ENCODE assay signal across 2 cellular contexts in the genomic region with DNA sequence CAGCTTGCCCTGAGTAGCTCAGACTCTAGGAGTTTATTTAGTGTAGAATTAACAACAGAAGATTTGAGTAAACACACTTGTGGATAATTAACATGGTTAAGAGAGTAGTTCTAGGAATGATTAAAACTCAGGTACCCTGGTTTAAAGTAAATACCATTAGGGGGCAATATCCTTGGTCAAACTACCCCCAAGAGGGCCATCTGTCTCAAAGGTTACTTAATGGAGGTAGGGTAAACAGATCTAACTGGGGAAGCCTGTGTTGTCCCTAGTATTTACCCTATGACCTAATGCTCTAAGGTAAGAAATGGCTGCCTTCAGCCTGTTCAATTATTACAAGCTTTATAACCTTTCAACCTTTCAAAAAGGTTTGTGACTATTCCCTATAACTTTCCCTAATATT.
TF ChIP-seq lines count a peak whose summit lies in the region.

No MANE protein-coding gene starts in this region.

TF ChIP-seq in WTC11, 78 proteins besides CTCF, POLR2A, EP300 and RAD21:
- TF ChIP-seq JUN (CRISPR knock-in tag; IDR thresholded peaks at IDR 0.05) (no peak), NR2C2 (CRISPR knock-in tag; IDR thresholded peaks at IDR 0.05) (no peak), SMAD4 (CRISPR knock-in tag; IDR thresholded peaks at IDR 0.05) (no peak), ZNF121 (CRISPR knock-in tag; IDR thresholded peaks at IDR 0.05) (no peak), RORB (CRISPR knock-in tag; IDR thresholded peaks at IDR 0.05) (no peak), HMGA2 (CRISPR knock-in tag; IDR thresholded peaks at IDR 0.05) (no peak), MXD4 (CRISPR knock-in tag; IDR thresholded peaks at IDR 0.05; ENCODE audit: borderline replicate concordance) (no peak), ETV6 (CRISPR knock-in tag; IDR thresholded peaks at IDR 0.05) (no peak), IRF2 (CRISPR knock-in tag; IDR thresholded peaks at IDR 0.05; ENCODE audit: borderline replicate concordance, low read depth) (no peak), ZNF532 (CRISPR knock-in tag; IDR thresholded peaks at IDR 0.05; ENCODE audit: borderline replicate concordance) (no peak), ELF4 (CRISPR knock-in tag; IDR thresholded peaks at IDR 0.05; ENCODE audit: low read depth) (no peak), GABPB1 (CRISPR knock-in tag; IDR thresholded peaks at IDR 0.05) (no peak), TP53 (CRISPR knock-in tag; IDR thresholded peaks at IDR 0.05) (no peak)
- TF ChIP-seq, protein P1, sequence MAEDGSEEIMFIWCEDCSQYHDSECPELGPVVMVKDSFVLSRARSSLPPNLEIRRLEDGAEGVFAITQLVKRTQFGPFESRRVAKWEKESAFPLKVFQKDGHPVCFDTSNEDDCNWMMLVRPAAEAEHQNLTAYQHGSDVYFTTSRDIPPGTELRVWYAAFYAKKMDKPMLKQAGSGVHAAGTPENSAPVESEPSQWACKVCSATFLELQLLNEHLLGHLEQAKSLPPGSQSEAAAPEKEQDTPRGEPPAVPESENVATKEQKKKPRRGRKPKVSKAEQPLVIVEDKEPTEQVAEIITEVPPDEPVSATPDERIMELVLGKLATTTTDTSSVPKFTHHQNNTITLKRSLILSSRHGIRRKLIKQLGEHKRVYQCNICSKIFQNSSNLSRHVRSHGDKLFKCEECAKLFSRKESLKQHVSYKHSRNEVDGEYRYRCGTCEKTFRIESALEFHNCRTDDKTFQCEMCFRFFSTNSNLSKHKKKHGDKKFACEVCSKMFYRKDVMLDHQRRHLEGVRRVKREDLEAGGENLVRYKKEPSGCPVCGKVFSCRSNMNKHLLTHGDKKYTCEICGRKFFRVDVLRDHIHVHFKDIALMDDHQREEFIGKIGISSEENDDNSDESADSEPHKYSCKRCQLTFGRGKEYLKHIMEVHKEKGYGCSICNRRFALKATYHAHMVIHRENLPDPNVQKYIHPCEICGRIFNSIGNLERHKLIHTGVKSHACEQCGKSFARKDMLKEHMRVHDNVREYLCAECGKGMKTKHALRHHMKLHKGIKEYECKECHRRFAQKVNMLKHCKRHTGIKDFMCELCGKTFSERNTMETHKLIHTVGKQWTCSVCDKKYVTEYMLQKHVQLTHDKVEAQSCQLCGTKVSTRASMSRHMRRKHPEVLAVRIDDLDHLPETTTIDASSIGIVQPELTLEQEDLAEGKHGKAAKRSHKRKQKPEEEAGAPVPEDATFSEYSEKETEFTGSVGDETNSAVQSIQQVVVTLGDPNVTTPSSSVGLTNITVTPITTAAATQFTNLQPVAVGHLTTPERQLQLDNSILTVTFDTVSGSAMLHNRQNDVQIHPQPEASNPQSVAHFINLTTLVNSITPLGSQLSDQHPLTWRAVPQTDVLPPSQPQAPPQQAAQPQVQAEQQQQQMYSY (CRISPR knock-in tag; IDR thresholded peaks at IDR 0.05) = no peak

TF ChIP-seq in HepG2, 621 proteins besides CTCF, POLR2A, EP300 and RAD21:
- 0 out of 2 replicates have a peak, but pooled peaks have one; percentile 31 for TF ChIP-seq RARA (CRISPR knock-in tag; IDR thresholded peaks at IDR 0.05)
- TF ChIP-seq NR2F6 (IDR thresholded peaks at IDR 0.05) = peak; percentile 55
- no peak for TF ChIP-seq NR2F6 (CRISPR knock-in tag; IDR thresholded peaks at IDR 0.05)
- TF ChIP-seq NR2F2 (IDR thresholded peaks at IDR 0.05; ENCODE audit: borderline replicate concordance, low read depth) = 0 out of 2 replicates have a peak, but pooled peaks have one; percentile 23
- TF ChIP-seq, protein P2, sequence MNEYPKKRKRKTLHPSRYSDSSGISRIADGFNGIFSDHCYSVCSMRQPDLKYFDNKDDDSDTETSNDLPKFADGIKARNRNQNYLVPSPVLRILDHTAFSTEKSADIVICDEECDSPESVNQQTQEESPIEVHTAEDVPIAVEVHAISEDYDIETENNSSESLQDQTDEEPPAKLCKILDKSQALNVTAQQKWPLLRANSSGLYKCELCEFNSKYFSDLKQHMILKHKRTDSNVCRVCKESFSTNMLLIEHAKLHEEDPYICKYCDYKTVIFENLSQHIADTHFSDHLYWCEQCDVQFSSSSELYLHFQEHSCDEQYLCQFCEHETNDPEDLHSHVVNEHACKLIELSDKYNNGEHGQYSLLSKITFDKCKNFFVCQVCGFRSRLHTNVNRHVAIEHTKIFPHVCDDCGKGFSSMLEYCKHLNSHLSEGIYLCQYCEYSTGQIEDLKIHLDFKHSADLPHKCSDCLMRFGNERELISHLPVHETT (CRISPR knock-in tag; conservative IDR thresholded peaks at IDR 0.05) = no peak
- no peak for TF ChIP-seq ZBTB37 (CRISPR knock-in tag; IDR thresholded peaks at IDR 0.05)
- no peak for TF ChIP-seq REXO4 (CRISPR knock-in tag; IDR thresholded peaks at IDR 0.05; ENCODE audit: borderline replicate concordance)
- TF ChIP-seq BCL6 (CRISPR knock-in tag; IDR thresholded peaks at IDR 0.05) = peak; percentile 65
- TF ChIP-seq FOXA3 (CRISPR knock-in tag; IDR thresholded peaks at IDR 0.05) = peak; percentile 25; the same call in 1 of the 2 replicates
- 0 out of 2 replicates have a peak, but pooled peaks have one; percentile 47 for TF ChIP-seq ZNF609 (CRISPR knock-in tag; IDR thresholded peaks at IDR 0.05; ENCODE audit: borderline replicate concordance)
- TF ChIP-seq FOXC1 (CRISPR knock-in tag; IDR thresholded peaks at IDR 0.05; ENCODE audit: borderline replicate concordance) = no peak
- no peak for TF ChIP-seq FOXA1 (IDR thresholded peaks at IDR 0.05)
- TF ChIP-seq FOXA1 (CRISPR knock-in tag; IDR thresholded peaks at IDR 0.05) = 0 out of 2 replicates have a peak, but pooled peaks have one; percentile 12
- peak; percentile 42; the same call in 1 of the 2 replicates for TF ChIP-seq FOXJ3 (CRISPR knock-in tag; IDR thresholded peaks at IDR 0.05; ENCODE audit: borderline replicate concordance)
- peak; percentile 30; the same call in 1 of the 2 replicates for TF ChIP-seq HHEX (CRISPR knock-in tag; IDR thresholded peaks at IDR 0.05)
- no peak for TF ChIP-seq ZNF615 (CRISPR knock-in tag; IDR thresholded peaks at IDR 0.05; ENCODE audit: borderline replicate concordance)
- TF ChIP-seq SIX1 (CRISPR knock-in tag; IDR thresholded peaks at IDR 0.05; ENCODE audit: borderline replicate concordance) = peak; percentile 50
- 0 out of 2 replicates have a peak, but pooled peaks have one; percentile 39 for TF ChIP-seq PATZ1 (CRISPR knock-in tag; IDR thresholded peaks at IDR 0.05)
- TF ChIP-seq, protein P3, sequence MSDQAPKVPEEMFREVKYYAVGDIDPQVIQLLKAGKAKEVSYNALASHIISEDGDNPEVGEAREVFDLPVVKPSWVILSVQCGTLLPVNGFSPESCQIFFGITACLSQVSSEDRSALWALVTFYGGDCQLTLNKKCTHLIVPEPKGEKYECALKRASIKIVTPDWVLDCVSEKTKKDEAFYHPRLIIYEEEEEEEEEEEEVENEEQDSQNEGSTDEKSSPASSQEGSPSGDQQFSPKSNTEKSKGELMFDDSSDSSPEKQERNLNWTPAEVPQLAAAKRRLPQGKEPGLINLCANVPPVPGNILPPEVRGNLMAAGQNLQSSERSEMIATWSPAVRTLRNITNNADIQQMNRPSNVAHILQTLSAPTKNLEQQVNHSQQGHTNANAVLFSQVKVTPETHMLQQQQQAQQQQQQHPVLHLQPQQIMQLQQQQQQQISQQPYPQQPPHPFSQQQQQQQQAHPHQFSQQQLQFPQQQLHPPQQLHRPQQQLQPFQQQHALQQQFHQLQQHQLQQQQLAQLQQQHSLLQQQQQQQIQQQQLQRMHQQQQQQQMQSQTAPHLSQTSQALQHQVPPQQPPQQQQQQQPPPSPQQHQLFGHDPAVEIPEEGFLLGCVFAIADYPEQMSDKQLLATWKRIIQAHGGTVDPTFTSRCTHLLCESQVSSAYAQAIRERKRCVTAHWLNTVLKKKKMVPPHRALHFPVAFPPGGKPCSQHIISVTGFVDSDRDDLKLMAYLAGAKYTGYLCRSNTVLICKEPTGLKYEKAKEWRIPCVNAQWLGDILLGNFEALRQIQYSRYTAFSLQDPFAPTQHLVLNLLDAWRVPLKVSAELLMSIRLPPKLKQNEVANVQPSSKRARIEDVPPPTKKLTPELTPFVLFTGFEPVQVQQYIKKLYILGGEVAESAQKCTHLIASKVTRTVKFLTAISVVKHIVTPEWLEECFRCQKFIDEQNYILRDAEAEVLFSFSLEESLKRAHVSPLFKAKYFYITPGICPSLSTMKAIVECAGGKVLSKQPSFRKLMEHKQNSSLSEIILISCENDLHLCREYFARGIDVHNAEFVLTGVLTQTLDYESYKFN (CRISPR knock-in tag; conservative IDR thresholded peaks at IDR 0.05) = peak; percentile 42; the same call in 1 of the 2 replicates
- TF ChIP-seq FOXP1 (IDR thresholded peaks at IDR 0.05) = no peak
- peak; percentile 54 for TF ChIP-seq FOXP1 (CRISPR knock-in tag; IDR thresholded peaks at IDR 0.05)
- TF ChIP-seq PPARG (CRISPR knock-in tag; conservative IDR thresholded peaks at IDR 0.05) = 0 out of 2 replicates have a peak, but pooled peaks have one; percentile 41
- TF ChIP-seq HNF4A (CRISPR knock-in tag; IDR thresholded peaks at IDR 0.05) = 0 out of 2 replicates have a peak, but pooled peaks have one; percentile 10
- TF ChIP-seq WIZ (CRISPR knock-in tag; IDR thresholded peaks at IDR 0.05) = no peak
- no peak for TF ChIP-seq ZNF577 (CRISPR knock-in tag; IDR thresholded peaks at IDR 0.05; ENCODE audit: borderline replicate concordance, low read depth)
- TF ChIP-seq, protein P4, sequence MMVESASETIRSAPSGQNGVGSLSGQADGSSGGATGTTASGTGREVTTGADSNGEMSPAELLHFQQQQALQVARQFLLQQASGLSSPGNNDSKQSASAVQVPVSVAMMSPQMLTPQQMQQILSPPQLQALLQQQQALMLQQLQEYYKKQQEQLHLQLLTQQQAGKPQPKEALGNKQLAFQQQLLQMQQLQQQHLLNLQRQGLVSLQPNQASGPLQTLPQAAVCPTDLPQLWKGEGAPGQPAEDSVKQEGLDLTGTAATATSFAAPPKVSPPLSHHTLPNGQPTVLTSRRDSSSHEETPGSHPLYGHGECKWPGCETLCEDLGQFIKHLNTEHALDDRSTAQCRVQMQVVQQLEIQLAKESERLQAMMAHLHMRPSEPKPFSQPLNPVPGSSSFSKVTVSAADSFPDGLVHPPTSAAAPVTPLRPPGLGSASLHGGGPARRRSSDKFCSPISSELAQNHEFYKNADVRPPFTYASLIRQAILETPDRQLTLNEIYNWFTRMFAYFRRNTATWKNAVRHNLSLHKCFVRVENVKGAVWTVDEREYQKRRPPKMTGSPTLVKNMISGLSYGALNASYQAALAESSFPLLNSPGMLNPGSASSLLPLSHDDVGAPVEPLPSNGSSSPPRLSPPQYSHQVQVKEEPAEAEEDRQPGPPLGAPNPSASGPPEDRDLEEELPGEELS (CRISPR knock-in tag; IDR thresholded peaks at IDR 0.05) = 0 out of 2 replicates have a peak, but pooled peaks have one; percentile 44
